In the genomic region with DNA sequence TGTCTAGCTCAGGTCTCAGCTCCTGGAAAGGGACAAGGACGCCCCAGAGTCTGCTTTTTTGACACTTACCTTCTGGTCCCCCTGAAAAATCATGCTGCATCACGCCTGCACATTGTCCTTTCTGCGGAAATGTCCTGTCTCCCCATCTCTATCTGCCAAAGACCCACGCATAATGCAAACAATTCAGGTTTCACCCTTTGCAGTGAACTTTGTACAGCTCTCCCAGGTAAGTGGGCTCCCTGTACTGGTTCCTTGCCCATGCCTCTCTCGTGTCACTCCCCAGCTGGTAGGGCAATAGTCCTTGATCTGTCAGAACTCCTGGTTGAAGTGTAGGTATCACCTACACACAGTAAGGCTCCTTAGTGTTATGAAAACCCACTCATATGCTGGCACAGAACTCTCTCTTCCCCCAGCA, we compare ENCODE assay signal across 24 cellular contexts.
DNase-seq lines count a peak whose midpoint lies in the region; ATAC-seq, FAIRE-seq and TF ChIP-seq lines count a peak whose summit lies in the region.
"Had no signal": no experiment of that assay in that cellular context is flagged by ENCODE, and none has a peak within 500 bp of the region (broad histone marks: within the 10 kb centered on the region; RNA-seq: fewer than 3 reads in every experiment).

No MANE protein-coding gene starts in this region.

- no peak overlapping the region for H3K4me2 ChIP-seq in astrocyte (ENCODE audit: low read length)
- H3K4me2 ChIP-seq: A549 had no signal

- FAIRE-seq in astrocyte (lab: Jason Lieb, UNC) (no peak), small intestine (lab: Jason Lieb, UNC) (no peak)
- FAIRE-seq: A549, GM12891 had no signal

- H3K36me3 ChIP-seq in HEK293 (ENCODE audit: control insufficient read depth in 2 of 2, insufficient read depth in 1 of 2, low read length in 2 of 2) (no peaks in the 10 kb centered on the region), astrocyte (ENCODE audit: insufficient read depth, low read length) (no peaks in the 10 kb centered on the region), right lobe of liver (no peaks in the 10 kb centered on the region), small intestine (ENCODE audit: control insufficient read depth in 2 of 2, insufficient read depth in 2 of 2, low read length in 2 of 2) (no peaks in the 10 kb centered on the region), gastrocnemius medialis (no peaks in the 10 kb centered on the region)
- H3K36me3 ChIP-seq: HAP-1, SJCRH30 had no signal

- H3K4me1 Mint-ChIP-seq in astrocyte (ENCODE audit: low read depth, unreplicated experiment): peaks cover 16% of the 10 kb centered on the region

- no peak for DNase-seq in astrocyte (ENCODE audit: low read depth)
- peak in 1 of 3 donors; percentile 38 for DNase-seq in right lobe of liver
- DNase-seq in small intestine: peak; percentile 65
- DNase-seq in AG08396 (ENCODE audit: low spot score): no peak
- DNase-seq in gastrocnemius medialis: no peak
- DNase-seq: C1 segment of cervical spinal cord; CD4-positive, alpha-beta memory T cell; COR-L47; DMS 273 treated with DMSO at 0.1 percent for 48 hours; DMS79; GF-D8; GOT3; Karpas-422; NCI-H1092; NCI-H1436 treated with DMSO at 0.1 percent for 48 hours; NCI-H187 treated with DMSO at 0.1 percent for 48 hours; NCI-H774; SJCRH30 had no signal

- no peaks in the 10 kb centered on the region for H3K9me3 Mint-ChIP-seq in astrocyte (ENCODE audit: unreplicated experiment)
- H3K9me3 Mint-ChIP-seq: CD4-positive, alpha-beta memory T cell had no signal

- no peak for TF ChIP-seq CTCF in HEK293 (tag by site-specific recombination; IDR thresholded peaks at IDR 0.05)
- no peak for TF ChIP-seq CTCF in astrocyte (IDR thresholded peaks at IDR 0.05; ENCODE audit: insufficient read depth, low read depth, low read length)
- TF ChIP-seq CTCF in right lobe of liver (IDR thresholded peaks at IDR 0.05): no peak
- no peak for TF ChIP-seq CTCF in gastrocnemius medialis (IDR thresholded peaks at IDR 0.05 in 4 of 5, conservative IDR thresholded peaks at IDR 0.05 in 1 of 5)

- H3K4me3 Mint-ChIP-seq in astrocyte (ENCODE audit: unreplicated experiment): no peak overlapping the region
- H3K4me3 Mint-ChIP-seq: CD4-positive, alpha-beta memory T cell had no signal

- no peak overlapping the region for H3K9ac ChIP-seq in astrocyte (ENCODE audit: low read length)

- CTCF ChIA-PET in HEK293 (lab: Yijun Ruan, JAX): interaction anchor here (0.6 to 1.4 kb wide), 4 partner anchors 31 to 392 kb away, joined by 3 to 5 read pairs (median 3); no protein-coding TSS in a partner anchor

- no peaks in the 10 kb centered on the region for H3K9me3 ChIP-seq in HEK293 (ENCODE audit: control insufficient read depth, insufficient read depth, low read depth, low read length)
- H3K9me3 ChIP-seq in astrocyte (ENCODE audit: insufficient read depth, low read depth, low read length): no peaks in the 10 kb centered on the region
- no peaks in the 10 kb centered on the region for H3K9me3 ChIP-seq in right lobe of liver
- no peaks in the 10 kb centered on the region for H3K9me3 ChIP-seq in small intestine (ENCODE audit: control insufficient read depth, low read depth)
- H3K9me3 ChIP-seq in gastrocnemius medialis: no peaks in the 10 kb centered on the region
- H3K9me3 ChIP-seq: A549, HAP-1, SJCRH30 had no signal

- H2AFZ ChIP-seq in astrocyte (ENCODE audit: low read depth, low read length): no peak overlapping the region

- intact Hi-C loops in right lobe of liver (cut with DNase I) (loop anchor here in 1 of 2 donors (10.0 kb wide), 2 partner anchors 68 to 98 kb away; partner anchors contain the start of gene IRF2BP2), gastrocnemius medialis (cut with DNase I; ENCODE audit: low total_unique reads) (no loop called here)

- in situ Hi-C loops in gastrocnemius medialis (cut with MboI; ENCODE audit: low sequenced_read_pairs in 4 of 4): loop anchor here in 2 of 4 donors (10.0 kb wide), 1 partner anchor 88 kb away; no protein-coding TSS in a partner anchor

- H3K27me3 Mint-ChIP-seq in astrocyte (ENCODE audit: low read depth, unreplicated experiment): no peaks in the 10 kb centered on the region
- H3K27me3 Mint-ChIP-seq: CD4-positive, alpha-beta memory T cell had no signal

- H3K4me1 ChIP-seq in HEK293 (ENCODE audit: control insufficient read depth, insufficient read depth, low read length) (peaks cover 4% of the 10 kb centered on the region; the same call in 1 of the 2 replicates), astrocyte (ENCODE audit: insufficient read depth, low read length) (peaks cover 11% of the 10 kb centered on the region), right lobe of liver (peaks cover 0 to 46% (median 14%) of the 10 kb centered on the region in 4 donors), small intestine (ENCODE audit: control insufficient read depth in 2 of 2, insufficient read depth in 1 of 2, low read depth in 1 of 2, low read length in 1 of 2) (peaks cover 11 to 17% of the 10 kb centered on the region in 2 donors), gastrocnemius medialis (peaks cover 27 to 28% of the 10 kb centered on the region in 2 donors)
- H3K4me1 ChIP-seq: HAP-1 had no signal

- H4K20me1 ChIP-seq in astrocyte (ENCODE audit: insufficient read depth, low read length): no peaks in the 10 kb centered on the region

- 18% methylated on average over 4 of the region's 5 CpGs for WGBS in right lobe of liver (ENCODE audit: insufficient coverage, low coverage, low lambda C conversion rate, missing lambda C conversion rate)
- 31 to 62% (median 53%) methylated on average over 5 of the region's 5 CpGs for WGBS in small intestine, 3 donors

- H3K27ac Mint-ChIP-seq in astrocyte (ENCODE audit: unreplicated experiment): peak overlapping the region; percentile 14

- TF ChIP-seq POLR2A in right lobe of liver (IDR thresholded peaks at IDR 0.05): peak; percentile 76
- TF ChIP-seq POLR2A in gastrocnemius medialis (IDR thresholded peaks at IDR 0.05): no peak

- no peaks in the 10 kb centered on the region for H3K36me3 Mint-ChIP-seq in astrocyte (ENCODE audit: low read depth, unreplicated experiment)
- H3K36me3 Mint-ChIP-seq: CD4-positive, alpha-beta memory T cell had no signal

- no peaks in the 10 kb centered on the region for H3K79me2 ChIP-seq in astrocyte (ENCODE audit: insufficient read depth, low read length)

- no peaks in the 10 kb centered on the region for H3K27me3 ChIP-seq in astrocyte (ENCODE audit: insufficient read depth, low read length)
- no peaks in the 10 kb centered on the region for H3K27me3 ChIP-seq in right lobe of liver
- H3K27me3 ChIP-seq in small intestine (ENCODE audit: control insufficient read depth in 2 of 2, insufficient read depth in 2 of 2, low read length in 2 of 2): no peaks in the 10 kb centered on the region
- no peaks in the 10 kb centered on the region for H3K27me3 ChIP-seq in gastrocnemius medialis
- H3K27me3 ChIP-seq: SJCRH30 had no signal

- ATAC-seq in right lobe of liver (peak; percentile 33 to 66 (median 56)), HG03460 (IDR thresholded peaks at IDR 0.05; ENCODE audit: unreplicated experiment) (no peak), gastrocnemius medialis (no peak)
- ATAC-seq: A549, SK-N-SH treated with all-trans-retinoic acid at 6 μM for 48 hours had no signal

- H3K4me3 ChIP-seq in HEK293 (ENCODE audit: low read depth, low read length) (no peak overlapping the region), astrocyte (ENCODE audit: insufficient read depth, low read depth, low read length) (no peak overlapping the region), right lobe of liver (peak overlapping the region in 1 of 3 donors; percentile 5), small intestine (ENCODE audit: low read depth in 1 of 2, low read length in 2 of 2) (no peak overlapping the region), gastrocnemius medialis (no peak overlapping the region)
- H3K4me3 ChIP-seq: A549, HAP-1, SJCRH30 had no signal

- POLR2A ChIA-PET in HEK293 (lab: Yijun Ruan, JAX): no interaction called here

- H3K27ac ChIP-seq in HEK293 (ENCODE audit: extremely low read depth, low read depth, low read length) (no peak overlapping the region), astrocyte (ENCODE audit: low read depth, low read length) (no peak overlapping the region), right lobe of liver (peak overlapping the region; percentile 29 to 82 (median 50)), small intestine (ENCODE audit: low read depth in 1 of 2, low read length in 1 of 2) (no peak overlapping the region), gastrocnemius medialis (no peak overlapping the region)
- H3K27ac ChIP-seq: SJCRH30 had no signal

TF ChIP-seq in HEK293, 187 proteins besides CTCF, POLR2A, EP300 and RAD21 (continues in another document):
- no peak for TF ChIP-seq ZBTB17 (tag by site-specific recombination; IDR thresholded peaks at IDR 0.05)
- no peak for TF ChIP-seq ZNF837 (tag by site-specific recombination; IDR thresholded peaks at IDR 0.05)
- no peak for TF ChIP-seq PRDM4 (tag by site-specific recombination; IDR thresholded peaks at IDR 0.05)
- no peak for TF ChIP-seq ZNF843 (tag by site-specific recombination; IDR thresholded peaks at IDR 0.05)
- TF ChIP-seq ZNF596 (tag by site-specific recombination; IDR thresholded peaks at IDR 0.05): no peak
- no peak for TF ChIP-seq ZNF548 (tag by site-specific recombination; IDR thresholded peaks at IDR 0.05)
- no peak for TF ChIP-seq ZNF521 (tag by site-specific recombination; IDR thresholded peaks at IDR 0.05)
- TF ChIP-seq EGR2 (tag by site-specific recombination; IDR thresholded peaks at IDR 0.05; ENCODE audit: low read depth): peak; percentile 61

Comparison
In these comparisons a context has a peak if more than half of its experiments do, and no peak if none do; other contexts are left out.
1. H3K27ac ChIP-seq: peak in right lobe of liver (3 of 3); none in HEK293 (single experiment), astrocyte (single experiment), small intestine (0 of 2) and gastrocnemius medialis (0 of 4).
2. ATAC-seq: peak in right lobe of liver (4 of 4); none in HG03460 (single experiment) and gastrocnemius medialis (0 of 2).